ENCODE assay signal across 9 cellular contexts in the genomic region with DNA sequence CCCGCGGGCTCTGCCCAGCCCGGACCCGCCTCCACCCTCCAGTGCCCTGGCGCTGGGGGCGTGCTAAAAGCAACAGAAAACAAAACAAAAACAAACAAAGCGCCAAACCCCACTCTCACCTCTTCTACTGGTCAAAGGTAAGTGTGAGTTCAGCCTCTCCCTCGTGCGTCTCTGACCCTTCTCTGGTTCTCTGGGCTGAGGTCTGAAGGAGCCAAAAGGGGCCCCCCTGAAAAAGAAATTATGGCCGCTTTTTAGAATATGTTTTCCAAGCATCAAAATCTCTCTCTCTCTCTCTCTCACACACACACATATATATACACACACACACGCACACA.
DNase-seq lines count a peak whose midpoint lies in the region; ATAC-seq and TF ChIP-seq lines count a peak whose summit lies in the region.
"Had no signal": no experiment of that assay in that cellular context is flagged by ENCODE, and none has a peak within 500 bp of the region (broad histone marks: within the 10 kb centered on the region; RNA-seq: fewer than 3 reads in every experiment).

No MANE protein-coding gene starts in this region.

- no peaks in the 10 kb centered on the region for H3K9me3 Mint-ChIP-seq in activated naive CD4-positive, alpha-beta T cell treated with anti-CD3 and anti-CD28 coated beads, Interleukin-2, amount 50 U/mL, for 24 hours
- H3K9me3 Mint-ChIP-seq in type B pancreatic cell: no peaks in the 10 kb centered on the region

- H3K9me3 ChIP-seq in ascending aorta: no peaks in the 10 kb centered on the region
- no peaks in the 10 kb centered on the region for H3K9me3 ChIP-seq in lower lobe of right lung
- H3K9me3 ChIP-seq: gastroesophageal sphincter had no signal

- H3K4me1 ChIP-seq in ascending aorta: peaks cover 0 to 9% of the 10 kb centered on the region in 2 donors
- H3K4me1 ChIP-seq in lower lobe of right lung: peaks cover 8% of the 10 kb centered on the region

- peaks cover 18% of the 10 kb centered on the region for H3K4me1 Mint-ChIP-seq in activated naive CD4-positive, alpha-beta T cell treated with anti-CD3 and anti-CD28 coated beads, Interleukin-2, amount 50 U/mL, for 24 hours
- no peaks in the 10 kb centered on the region for H3K4me1 Mint-ChIP-seq in type B pancreatic cell (ENCODE audit: unreplicated experiment)

- no peak overlapping the region for H3K27ac Mint-ChIP-seq in activated naive CD4-positive, alpha-beta T cell treated with anti-CD3 and anti-CD28 coated beads, Interleukin-2, amount 50 U/mL, for 24 hours
- no peak overlapping the region for H3K27ac Mint-ChIP-seq in type B pancreatic cell

- ATAC-seq in lower lobe of right lung (no peak), left lobe of liver (no peak), HG02981 (IDR thresholded peaks at IDR 0.05; ENCODE audit: unreplicated experiment) (no peak)

- H3K27ac ChIP-seq in ascending aorta (no peak overlapping the region), lower lobe of right lung (no peak overlapping the region)
- H3K27ac ChIP-seq: gastroesophageal sphincter had no signal

- H3K4me3 ChIP-seq in ascending aorta (peak overlapping the region; percentile 59 to 68), lower lobe of right lung (peak overlapping the region; percentile 63)

- peaks cover 3% of the 10 kb centered on the region for H3K27me3 ChIP-seq in ascending aorta
- peaks cover 47% of the 10 kb centered on the region for H3K27me3 ChIP-seq in lower lobe of right lung (ENCODE audit: low read depth)

- H3K27me3 Mint-ChIP-seq in activated naive CD4-positive, alpha-beta T cell treated with anti-CD3 and anti-CD28 coated beads, Interleukin-2, amount 50 U/mL, for 24 hours: peaks cover 49% of the 10 kb centered on the region
- peaks cover 72% of the 10 kb centered on the region for H3K27me3 Mint-ChIP-seq in type B pancreatic cell

- intact Hi-C loops in ascending aorta (cut with DNase I): no loop called here
- intact Hi-C loops in lower lobe of right lung (cut with DNase I): loop anchor here (10.0 kb wide), 1 partner anchor 410 kb away; no protein-coding TSS in a partner anchor

- TF ChIP-seq CTCF in ascending aorta (IDR thresholded peaks at IDR 0.05) (no peak), lower lobe of right lung (IDR thresholded peaks at IDR 0.05) (no peak), type B pancreatic cell (conservative IDR thresholded peaks at IDR 0.05) (peak; percentile 20)

- H3K36me3 ChIP-seq in ascending aorta (no peaks in the 10 kb centered on the region), lower lobe of right lung (no peaks in the 10 kb centered on the region)
- H3K36me3 ChIP-seq: gastroesophageal sphincter had no signal

- peak overlapping the region; percentile 59 for H3K4me3 Mint-ChIP-seq in activated naive CD4-positive, alpha-beta T cell treated with anti-CD3 and anti-CD28 coated beads, Interleukin-2, amount 50 U/mL, for 24 hours
- H3K4me3 Mint-ChIP-seq in type B pancreatic cell: peak overlapping the region; percentile 74

- no peak for DNase-seq in activated naive CD4-positive, alpha-beta T cell (lab: John Stamatoyannopoulos, UW)
- DNase-seq in ascending aorta (ENCODE audit: low spot score in 2 of 2) (no peak), lower lobe of right lung (no peak), type B pancreatic cell (ENCODE audit: extremely low spot score, unreplicated experiment) (no peak), left lobe of liver (ENCODE audit: low spot score) (no peak)
- no peak for DNase-seq in stimulated activated CD4-positive, alpha-beta T cell treated with anti-CD3 and anti-CD28 coated beads, Interleukin-2, amount 100 ng/mL, for 24 hours

- H3K36me3 Mint-ChIP-seq in activated naive CD4-positive, alpha-beta T cell treated with anti-CD3 and anti-CD28 coated beads, Interleukin-2, amount 50 U/mL, for 24 hours: no peaks in the 10 kb centered on the region
- no peaks in the 10 kb centered on the region for H3K36me3 Mint-ChIP-seq in type B pancreatic cell
